1 cellular context compared by ENCODE assay signal in the genomic region with DNA sequence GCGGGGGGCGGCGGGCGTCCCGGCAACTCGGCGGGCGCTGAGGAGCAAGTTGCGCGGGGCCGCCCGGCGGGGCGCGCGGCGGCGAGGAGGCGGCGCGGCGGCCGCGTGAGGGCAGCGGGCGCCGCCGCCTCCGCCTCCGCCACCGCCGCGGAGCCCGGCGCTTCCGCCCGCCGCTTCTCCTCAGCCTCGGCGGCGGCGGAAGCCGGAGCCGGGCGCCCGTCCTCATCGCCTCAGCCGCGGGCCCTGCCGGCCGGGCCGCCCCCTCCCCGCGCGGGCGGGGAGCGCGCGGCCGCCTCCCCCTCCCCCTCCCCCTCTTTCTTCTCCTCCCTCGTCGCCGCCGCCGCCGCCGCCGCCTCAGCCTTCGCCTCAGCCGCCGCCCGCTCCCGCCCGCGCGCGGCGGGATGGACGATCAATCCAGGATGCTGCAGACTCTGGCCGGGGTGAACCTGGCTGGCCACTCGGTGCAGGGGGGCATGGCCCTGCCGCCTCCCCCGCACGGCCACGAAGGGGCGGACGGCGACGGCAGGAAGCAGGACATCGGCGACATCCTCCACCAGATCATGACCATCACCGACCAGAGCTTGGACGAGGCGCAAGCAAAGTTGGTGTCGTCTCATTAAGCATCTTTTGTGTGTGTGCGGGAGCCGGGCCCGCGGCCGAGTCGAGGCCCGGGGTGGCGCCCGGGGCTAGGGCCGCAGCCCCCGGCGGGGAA.
A peak's percentile ranks its signal among the peaks of the same experiment; 100 is the strongest.
TF ChIP-seq lines count a peak whose summit lies in the region.

A gene (plus strand): TSS at position 321 of the 712 bp plus-strand sequence.

TF ChIP-seq in HepG2, 621 proteins besides CTCF, POLR2A, EP300 and RAD21 (continued from another document and continues in another):
- TF ChIP-seq, protein P1, sequence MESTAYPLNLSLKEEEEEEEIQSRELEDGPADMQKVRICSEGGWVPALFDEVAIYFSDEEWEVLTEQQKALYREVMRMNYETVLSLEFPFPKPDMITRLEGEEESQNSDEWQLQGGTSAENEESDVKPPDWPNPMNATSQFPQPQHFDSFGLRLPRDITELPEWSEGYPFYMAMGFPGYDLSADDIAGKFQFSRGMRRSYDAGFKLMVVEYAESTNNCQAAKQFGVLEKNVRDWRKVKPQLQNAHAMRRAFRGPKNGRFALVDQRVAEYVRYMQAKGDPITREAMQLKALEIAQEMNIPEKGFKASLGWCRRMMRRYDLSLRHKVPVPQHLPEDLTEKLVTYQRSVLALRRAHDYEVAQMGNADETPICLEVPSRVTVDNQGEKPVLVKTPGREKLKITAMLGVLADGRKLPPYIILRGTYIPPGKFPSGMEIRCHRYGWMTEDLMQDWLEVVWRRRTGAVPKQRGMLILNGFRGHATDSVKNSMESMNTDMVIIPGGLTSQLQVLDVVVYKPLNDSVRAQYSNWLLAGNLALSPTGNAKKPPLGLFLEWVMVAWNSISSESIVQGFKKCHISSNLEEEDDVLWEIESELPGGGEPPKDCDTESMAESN (CRISPR knock-in tag; conservative IDR thresholded peaks at IDR 0.05): 0 out of 2 replicates have a peak, but pooled peaks have one; percentile 3
- TF ChIP-seq SMAD1 (CRISPR knock-in tag; IDR thresholded peaks at IDR 0.05; ENCODE audit: borderline replicate concordance, low read depth): no peak
- peak; percentile 29; the same call in 1 of the 2 replicates for TF ChIP-seq MYC (CRISPR knock-in tag; IDR thresholded peaks at IDR 0.05; ENCODE audit: borderline replicate concordance)
- TF ChIP-seq YEATS4 (CRISPR knock-in tag; IDR thresholded peaks at IDR 0.05; ENCODE audit: borderline replicate concordance): 0 out of 2 replicates have a peak, but pooled peaks have one; percentile 26
- TF ChIP-seq POGZ (CRISPR knock-in tag; IDR thresholded peaks at IDR 0.05): no peak
- TF ChIP-seq HNRNPK (IDR thresholded peaks at IDR 0.05; ENCODE audit: low read depth, low read length, poor library complexity, severe bottlenecking): peak; percentile 69
- TF ChIP-seq KMT2B (CRISPR knock-in tag; IDR thresholded peaks at IDR 0.05): no peak
- TF ChIP-seq RBFOX2 (IDR thresholded peaks at IDR 0.05; ENCODE audit: low read depth, low read length): peak; percentile 31; the same call in 1 of the 2 replicates
- no peak for TF ChIP-seq ZBTB20 (CRISPR knock-in tag; IDR thresholded peaks at IDR 0.05; ENCODE audit: borderline replicate concordance, low read depth)
- no peak for TF ChIP-seq ZSCAN30 (CRISPR knock-in tag; IDR thresholded peaks at IDR 0.05)
- 0 out of 2 replicates have a peak, but pooled peaks have one; percentile 26 for TF ChIP-seq ZNF558 (CRISPR knock-in tag; IDR thresholded peaks at IDR 0.05; ENCODE audit: borderline replicate concordance)
- TF ChIP-seq ZNF788 (CRISPR knock-in tag; IDR thresholded peaks at IDR 0.05; ENCODE audit: borderline replicate concordance): peak; percentile 34; the same call in 1 of the 2 replicates
- TF ChIP-seq ZNF329 (CRISPR knock-in tag; IDR thresholded peaks at IDR 0.05; ENCODE audit: low read depth): no peak
- TF ChIP-seq ZNF777 (CRISPR knock-in tag; IDR thresholded peaks at IDR 0.05): peak; percentile 98
- TF ChIP-seq, protein P2, sequence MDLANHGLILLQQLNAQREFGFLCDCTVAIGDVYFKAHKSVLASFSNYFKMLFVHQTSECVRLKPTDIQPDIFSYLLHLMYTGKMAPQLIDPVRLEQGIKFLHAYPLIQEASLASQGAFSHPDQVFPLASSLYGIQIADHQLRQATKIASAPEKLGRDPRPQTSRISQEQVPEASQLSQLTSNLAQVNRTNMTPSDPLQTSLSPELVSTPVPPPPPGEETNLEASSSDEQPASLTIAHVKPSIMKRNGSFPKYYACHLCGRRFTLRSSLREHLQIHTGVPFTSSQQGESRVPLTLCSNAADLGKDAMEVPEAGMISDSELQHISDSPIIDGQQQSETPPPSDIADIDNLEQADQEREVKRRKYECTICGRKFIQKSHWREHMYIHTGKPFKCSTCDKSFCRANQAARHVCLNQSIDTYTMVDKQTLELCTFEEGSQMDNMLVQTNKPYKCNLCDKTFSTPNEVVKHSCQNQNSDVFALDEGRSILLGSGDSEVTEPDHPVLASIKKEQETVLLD (CRISPR knock-in tag; IDR thresholded peaks at IDR 0.05; ENCODE audit: low read depth): 0 out of 2 replicates have a peak, but pooled peaks have one; percentile 32
- TF ChIP-seq RFXAP (CRISPR knock-in tag; IDR thresholded peaks at IDR 0.05; ENCODE audit: borderline replicate concordance): no peak
- TF ChIP-seq GATAD2A (CRISPR knock-in tag; IDR thresholded peaks at IDR 0.05): no peak
- TF ChIP-seq NFKB2 (CRISPR knock-in tag; IDR thresholded peaks at IDR 0.05; ENCODE audit: borderline replicate concordance): peak; percentile 47; the same call in 1 of the 2 replicates
- TF ChIP-seq ARNT2 (CRISPR knock-in tag; IDR thresholded peaks at IDR 0.05; ENCODE audit: low read depth): 0 out of 2 replicates have a peak, but pooled peaks have one; percentile 22
- no peak for TF ChIP-seq HNF4A (CRISPR knock-in tag; IDR thresholded peaks at IDR 0.05)
- no peak for TF ChIP-seq HDAC2 (CRISPR knock-in tag; IDR thresholded peaks at IDR 0.05)
- TF ChIP-seq, protein P3, sequence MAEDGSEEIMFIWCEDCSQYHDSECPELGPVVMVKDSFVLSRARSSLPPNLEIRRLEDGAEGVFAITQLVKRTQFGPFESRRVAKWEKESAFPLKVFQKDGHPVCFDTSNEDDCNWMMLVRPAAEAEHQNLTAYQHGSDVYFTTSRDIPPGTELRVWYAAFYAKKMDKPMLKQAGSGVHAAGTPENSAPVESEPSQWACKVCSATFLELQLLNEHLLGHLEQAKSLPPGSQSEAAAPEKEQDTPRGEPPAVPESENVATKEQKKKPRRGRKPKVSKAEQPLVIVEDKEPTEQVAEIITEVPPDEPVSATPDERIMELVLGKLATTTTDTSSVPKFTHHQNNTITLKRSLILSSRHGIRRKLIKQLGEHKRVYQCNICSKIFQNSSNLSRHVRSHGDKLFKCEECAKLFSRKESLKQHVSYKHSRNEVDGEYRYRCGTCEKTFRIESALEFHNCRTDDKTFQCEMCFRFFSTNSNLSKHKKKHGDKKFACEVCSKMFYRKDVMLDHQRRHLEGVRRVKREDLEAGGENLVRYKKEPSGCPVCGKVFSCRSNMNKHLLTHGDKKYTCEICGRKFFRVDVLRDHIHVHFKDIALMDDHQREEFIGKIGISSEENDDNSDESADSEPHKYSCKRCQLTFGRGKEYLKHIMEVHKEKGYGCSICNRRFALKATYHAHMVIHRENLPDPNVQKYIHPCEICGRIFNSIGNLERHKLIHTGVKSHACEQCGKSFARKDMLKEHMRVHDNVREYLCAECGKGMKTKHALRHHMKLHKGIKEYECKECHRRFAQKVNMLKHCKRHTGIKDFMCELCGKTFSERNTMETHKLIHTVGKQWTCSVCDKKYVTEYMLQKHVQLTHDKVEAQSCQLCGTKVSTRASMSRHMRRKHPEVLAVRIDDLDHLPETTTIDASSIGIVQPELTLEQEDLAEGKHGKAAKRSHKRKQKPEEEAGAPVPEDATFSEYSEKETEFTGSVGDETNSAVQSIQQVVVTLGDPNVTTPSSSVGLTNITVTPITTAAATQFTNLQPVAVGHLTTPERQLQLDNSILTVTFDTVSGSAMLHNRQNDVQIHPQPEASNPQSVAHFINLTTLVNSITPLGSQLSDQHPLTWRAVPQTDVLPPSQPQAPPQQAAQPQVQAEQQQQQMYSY (CRISPR knock-in tag; IDR thresholded peaks at IDR 0.05): no peak
- TF ChIP-seq, protein P4, sequence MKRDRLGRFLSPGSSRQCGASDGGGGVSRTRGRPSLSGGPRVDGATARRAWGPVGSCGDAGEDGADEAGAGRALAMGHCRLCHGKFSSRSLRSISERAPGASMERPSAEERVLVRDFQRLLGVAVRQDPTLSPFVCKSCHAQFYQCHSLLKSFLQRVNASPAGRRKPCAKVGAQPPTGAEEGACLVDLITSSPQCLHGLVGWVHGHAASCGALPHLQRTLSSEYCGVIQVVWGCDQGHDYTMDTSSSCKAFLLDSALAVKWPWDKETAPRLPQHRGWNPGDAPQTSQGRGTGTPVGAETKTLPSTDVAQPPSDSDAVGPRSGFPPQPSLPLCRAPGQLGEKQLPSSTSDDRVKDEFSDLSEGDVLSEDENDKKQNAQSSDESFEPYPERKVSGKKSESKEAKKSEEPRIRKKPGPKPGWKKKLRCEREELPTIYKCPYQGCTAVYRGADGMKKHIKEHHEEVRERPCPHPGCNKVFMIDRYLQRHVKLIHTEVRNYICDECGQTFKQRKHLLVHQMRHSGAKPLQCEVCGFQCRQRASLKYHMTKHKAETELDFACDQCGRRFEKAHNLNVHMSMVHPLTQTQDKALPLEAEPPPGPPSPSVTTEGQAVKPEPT (CRISPR knock-in tag; IDR thresholded peaks at IDR 0.05; ENCODE audit: low read depth): no peak
- TF ChIP-seq, protein P5, sequence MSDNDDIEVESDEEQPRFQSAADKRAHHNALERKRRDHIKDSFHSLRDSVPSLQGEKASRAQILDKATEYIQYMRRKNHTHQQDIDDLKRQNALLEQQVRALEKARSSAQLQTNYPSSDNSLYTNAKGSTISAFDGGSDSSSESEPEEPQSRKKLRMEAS (IDR thresholded peaks at IDR 0.05): peak; percentile 42
- TF ChIP-seq, protein P6, sequence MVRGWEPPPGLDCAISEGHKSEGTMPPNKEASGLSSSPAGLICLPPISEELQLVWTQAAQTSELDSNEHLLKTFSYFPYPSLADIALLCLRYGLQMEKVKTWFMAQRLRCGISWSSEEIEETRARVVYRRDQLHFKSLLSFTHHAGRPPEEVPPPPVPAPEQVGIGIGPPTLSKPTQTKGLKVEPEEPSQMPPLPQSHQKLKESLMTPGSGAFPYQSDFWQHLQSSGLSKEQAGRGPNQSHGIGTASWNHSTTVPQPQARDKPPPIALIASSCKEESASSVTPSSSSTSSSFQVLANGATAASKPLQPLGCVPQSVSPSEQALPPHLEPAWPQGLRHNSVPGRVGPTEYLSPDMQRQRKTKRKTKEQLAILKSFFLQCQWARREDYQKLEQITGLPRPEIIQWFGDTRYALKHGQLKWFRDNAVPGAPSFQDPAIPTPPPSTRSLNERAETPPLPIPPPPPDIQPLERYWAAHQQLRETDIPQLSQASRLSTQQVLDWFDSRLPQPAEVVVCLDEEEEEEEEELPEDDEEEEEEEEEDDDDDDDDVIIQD (CRISPR knock-in tag; IDR thresholded peaks at IDR 0.05; ENCODE audit: low read depth): no peak
- TF ChIP-seq, protein P7, sequence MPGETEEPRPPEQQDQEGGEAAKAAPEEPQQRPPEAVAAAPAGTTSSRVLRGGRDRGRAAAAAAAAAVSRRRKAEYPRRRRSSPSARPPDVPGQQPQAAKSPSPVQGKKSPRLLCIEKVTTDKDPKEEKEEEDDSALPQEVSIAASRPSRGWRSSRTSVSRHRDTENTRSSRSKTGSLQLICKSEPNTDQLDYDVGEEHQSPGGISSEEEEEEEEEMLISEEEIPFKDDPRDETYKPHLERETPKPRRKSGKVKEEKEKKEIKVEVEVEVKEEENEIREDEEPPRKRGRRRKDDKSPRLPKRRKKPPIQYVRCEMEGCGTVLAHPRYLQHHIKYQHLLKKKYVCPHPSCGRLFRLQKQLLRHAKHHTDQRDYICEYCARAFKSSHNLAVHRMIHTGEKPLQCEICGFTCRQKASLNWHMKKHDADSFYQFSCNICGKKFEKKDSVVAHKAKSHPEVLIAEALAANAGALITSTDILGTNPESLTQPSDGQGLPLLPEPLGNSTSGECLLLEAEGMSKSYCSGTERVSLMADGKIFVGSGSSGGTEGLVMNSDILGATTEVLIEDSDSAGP (CRISPR knock-in tag; IDR thresholded peaks at IDR 0.05; ENCODE audit: borderline replicate concordance): no peak
- TF ChIP-seq SMYD3 (CRISPR knock-in tag; IDR thresholded peaks at IDR 0.05): no peak
- peak; percentile 9; the same call in 1 of the 2 replicates for TF ChIP-seq STAG1 (CRISPR knock-in tag; IDR thresholded peaks at IDR 0.05)
- TF ChIP-seq, protein P8, sequence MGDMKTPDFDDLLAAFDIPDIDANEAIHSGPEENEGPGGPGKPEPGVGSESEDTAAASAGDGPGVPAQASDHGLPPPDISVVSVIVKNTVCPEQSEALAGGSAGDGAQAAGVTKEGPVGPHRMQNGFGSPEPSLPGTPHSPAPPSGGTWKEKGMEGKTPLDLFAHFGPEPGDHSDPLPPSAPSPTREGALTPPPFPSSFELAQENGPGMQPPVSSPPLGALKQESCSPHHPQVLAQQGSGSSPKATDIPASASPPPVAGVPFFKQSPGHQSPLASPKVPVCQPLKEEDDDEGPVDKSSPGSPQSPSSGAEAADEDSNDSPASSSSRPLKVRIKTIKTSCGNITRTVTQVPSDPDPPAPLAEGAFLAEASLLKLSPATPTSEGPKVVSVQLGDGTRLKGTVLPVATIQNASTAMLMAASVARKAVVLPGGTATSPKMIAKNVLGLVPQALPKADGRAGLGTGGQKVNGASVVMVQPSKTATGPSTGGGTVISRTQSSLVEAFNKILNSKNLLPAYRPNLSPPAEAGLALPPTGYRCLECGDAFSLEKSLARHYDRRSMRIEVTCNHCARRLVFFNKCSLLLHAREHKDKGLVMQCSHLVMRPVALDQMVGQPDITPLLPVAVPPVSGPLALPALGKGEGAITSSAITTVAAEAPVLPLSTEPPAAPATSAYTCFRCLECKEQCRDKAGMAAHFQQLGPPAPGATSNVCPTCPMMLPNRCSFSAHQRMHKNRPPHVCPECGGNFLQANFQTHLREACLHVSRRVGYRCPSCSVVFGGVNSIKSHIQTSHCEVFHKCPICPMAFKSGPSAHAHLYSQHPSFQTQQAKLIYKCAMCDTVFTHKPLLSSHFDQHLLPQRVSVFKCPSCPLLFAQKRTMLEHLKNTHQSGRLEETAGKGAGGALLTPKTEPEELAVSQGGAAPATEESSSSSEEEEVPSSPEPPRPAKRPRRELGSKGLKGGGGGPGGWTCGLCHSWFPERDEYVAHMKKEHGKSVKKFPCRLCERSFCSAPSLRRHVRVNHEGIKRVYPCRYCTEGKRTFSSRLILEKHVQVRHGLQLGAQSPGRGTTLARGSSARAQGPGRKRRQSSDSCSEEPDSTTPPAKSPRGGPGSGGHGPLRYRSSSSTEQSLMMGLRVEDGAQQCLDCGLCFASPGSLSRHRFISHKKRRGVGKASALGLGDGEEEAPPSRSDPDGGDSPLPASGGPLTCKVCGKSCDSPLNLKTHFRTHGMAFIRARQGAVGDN (CRISPR knock-in tag; IDR thresholded peaks at IDR 0.05): peak; percentile 42
- TF ChIP-seq, protein P9, sequence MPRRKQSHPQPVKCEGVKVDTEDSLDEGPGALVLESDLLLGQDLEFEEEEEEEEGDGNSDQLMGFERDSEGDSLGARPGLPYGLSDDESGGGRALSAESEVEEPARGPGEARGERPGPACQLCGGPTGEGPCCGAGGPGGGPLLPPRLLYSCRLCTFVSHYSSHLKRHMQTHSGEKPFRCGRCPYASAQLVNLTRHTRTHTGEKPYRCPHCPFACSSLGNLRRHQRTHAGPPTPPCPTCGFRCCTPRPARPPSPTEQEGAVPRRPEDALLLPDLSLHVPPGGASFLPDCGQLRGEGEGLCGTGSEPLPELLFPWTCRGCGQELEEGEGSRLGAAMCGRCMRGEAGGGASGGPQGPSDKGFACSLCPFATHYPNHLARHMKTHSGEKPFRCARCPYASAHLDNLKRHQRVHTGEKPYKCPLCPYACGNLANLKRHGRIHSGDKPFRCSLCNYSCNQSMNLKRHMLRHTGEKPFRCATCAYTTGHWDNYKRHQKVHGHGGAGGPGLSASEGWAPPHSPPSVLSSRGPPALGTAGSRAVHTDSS (CRISPR knock-in tag; conservative IDR thresholded peaks at IDR 0.05): no peak
- TF ChIP-seq, protein P10, sequence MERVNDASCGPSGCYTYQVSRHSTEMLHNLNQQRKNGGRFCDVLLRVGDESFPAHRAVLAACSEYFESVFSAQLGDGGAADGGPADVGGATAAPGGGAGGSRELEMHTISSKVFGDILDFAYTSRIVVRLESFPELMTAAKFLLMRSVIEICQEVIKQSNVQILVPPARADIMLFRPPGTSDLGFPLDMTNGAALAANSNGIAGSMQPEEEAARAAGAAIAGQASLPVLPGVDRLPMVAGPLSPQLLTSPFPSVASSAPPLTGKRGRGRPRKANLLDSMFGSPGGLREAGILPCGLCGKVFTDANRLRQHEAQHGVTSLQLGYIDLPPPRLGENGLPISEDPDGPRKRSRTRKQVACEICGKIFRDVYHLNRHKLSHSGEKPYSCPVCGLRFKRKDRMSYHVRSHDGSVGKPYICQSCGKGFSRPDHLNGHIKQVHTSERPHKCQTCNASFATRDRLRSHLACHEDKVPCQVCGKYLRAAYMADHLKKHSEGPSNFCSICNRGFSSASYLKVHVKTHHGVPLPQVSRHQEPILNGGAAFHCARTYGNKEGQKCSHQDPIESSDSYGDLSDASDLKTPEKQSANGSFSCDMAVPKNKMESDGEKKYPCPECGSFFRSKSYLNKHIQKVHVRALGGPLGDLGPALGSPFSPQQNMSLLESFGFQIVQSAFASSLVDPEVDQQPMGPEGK (CRISPR knock-in tag; IDR thresholded peaks at IDR 0.05): peak; percentile 61
